In the genomic region with DNA sequence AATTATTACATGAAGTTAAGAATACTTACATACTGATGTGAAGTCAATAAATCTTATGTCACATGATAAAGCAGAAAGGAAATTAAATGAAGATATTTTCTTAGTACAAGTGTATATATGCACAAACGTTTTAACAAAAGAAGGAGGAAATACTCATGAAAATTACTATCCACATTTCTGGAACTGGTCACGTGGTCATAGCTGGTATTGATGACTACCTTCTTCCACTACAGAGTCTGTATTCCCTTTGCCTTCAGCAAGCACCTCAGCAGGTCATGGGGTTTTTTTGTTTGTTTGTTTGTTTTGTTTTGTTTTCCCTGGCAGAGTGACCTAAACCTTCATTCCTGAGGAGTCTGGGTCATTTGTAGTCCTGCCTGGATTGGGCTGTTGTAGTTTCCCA, we compare ENCODE assay signal across 33 cellular contexts.
"Had no signal": no experiment of that assay in that cellular context is flagged by ENCODE, and none has a peak within 500 bp of the region (broad histone marks: within the 10 kb centered on the region; RNA-seq: fewer than 3 reads in every experiment).

No MANE protein-coding gene starts in this region.

- H3K36me3 ChIP-seq: adrenal gland, ascending aorta, brain microvascular endothelial cell, breast epithelium, cardiac muscle cell had no signal

- H3K4me1 ChIP-seq: adrenal gland, ascending aorta, body of pancreas, breast epithelium had no signal

- H3K27me3 ChIP-seq: adrenal gland, ascending aorta, body of pancreas, brain microvascular endothelial cell, breast epithelium, cardiac muscle cell had no signal

- H3K27ac ChIP-seq: adrenal gland, ascending aorta, body of pancreas, brain microvascular endothelial cell, breast epithelium, cardiac muscle cell had no signal

- H3K9me3 ChIP-seq: adrenal gland, ascending aorta, body of pancreas, breast epithelium had no signal

- H3K4me3 ChIP-seq: adrenal gland, ascending aorta, body of pancreas, breast epithelium, cardiac muscle cell had no signal

- DNase-seq: activated effector memory CD4-positive, alpha-beta T cell treated with anti-CD3 and anti-CD28 coated beads, Interleukin-2, amount 50 U/mL, for 16 hours; activated effector memory CD4-positive, alpha-beta T cell treated with Interleukin-2 at 50 U/mL for 16 hours; activated gamma-delta T cell; activated gamma-delta T cell treated with Interleukin-2 at 50 U/mL for 16 hours; activated naive CD4-positive, alpha-beta T cell; activated naive CD4-positive, alpha-beta T cell treated with anti-CD3 and anti-CD28 coated beads for 36 hours; activated naive CD4-positive, alpha-beta T cell treated with anti-CD3 and anti-CD28 coated beads, Interleukin-2, amount 10 ng/mL, durations not matched to agents 7 days and 5 days; activated naive CD4-positive, alpha-beta T cell treated with anti-CD3 and anti-CD28 coated beads, Interleukin-2, amount 50 U/mL, for 16 hours; activated naive CD4-positive, alpha-beta T cell treated with Interleukin-2 at 50 U/mL for 16 hours; activated naive CD8-positive, alpha-beta T cell treated with anti-CD3 and anti-CD28 coated beads for 36 hours; activated naive CD8-positive, alpha-beta T cell treated with anti-CD3 and anti-CD28 coated beads, Interleukin-2, amount 10 ng/mL, durations not matched to agents 7 days and 5 days; activated naive CD8-positive, alpha-beta T cell treated with anti-CD3 and anti-CD28 coated beads, Interleukin-2, amount 50 U/mL, for 24 hours; activated T-cell treated with anti-CD3 and anti-CD28 coated beads, Interleukin-2, amount 50 U/mL, for 4 hours; activated T-cell treated with anti-CD3 and anti-CD28 coated beads, Interleukin-2, amount 50 U/mL, for 48 hours; activated T-cell treated with anti-CD3 and anti-CD28 coated beads, Interleukin-2, amount 50 U/mL, for 72 hours; adrenal gland; amniotic stem cell; amygdala; anterior cingulate cortex; aorta; body of pancreas; brain microvascular endothelial cell; caudate nucleus; central memory CD4-positive, alpha-beta T cell; cerebellar nuclear complex had no signal

- FAIRE-seq: astrocyte, bronchial epithelial cell, colon had no signal

- ATAC-seq: activated naive CD4-positive, alpha-beta T cell treated with anti-CD3 and anti-CD28 coated beads, Interleukin-2, amount 50 U/mL, for 72 hours; activated naive CD8-positive, alpha-beta T cell treated with anti-CD3 and anti-CD28 coated beads, Interleukin-2, amount 50 U/mL, for 24 hours; activated T-cell treated with anti-CD3 and anti-CD28 coated beads, Interleukin-2, amount 50 U/mL, for 4 hours; activated T-cell treated with anti-CD3 and anti-CD28 coated beads, Interleukin-2, amount 50 U/mL, for 72 hours; activated T-helper 17 cell treated with anti-CD3 and anti-CD28 coated beads, Interleukin-2, amount 50 U/mL, for 72 hours; body of pancreas had no signal
